18 cellular contexts compared by ENCODE assay signal in genomic region chr4:102326951-102327350, GRCh38. TPM values are rescaled to one million over a fixed set of nuclear protein-coding genes. Genes with fewer than 3 reads are reported as not detected.
DNase-seq lines count a peak whose midpoint lies in the region; ATAC-seq, FAIRE-seq and TF ChIP-seq lines count a peak whose summit lies in the region.
"Had no signal": no experiment of that assay in that cellular context is flagged by ENCODE, and none has a peak within 500 bp of the region (broad histone marks: within the 10 kb centered on the region; RNA-seq: fewer than 3 reads in every experiment).

No MANE protein-coding gene starts in this region.

- H3K4me3 ChIP-seq in HepG2 (replicated peaks in 1 of 3; ENCODE audit: insufficient read depth in 1 of 3, low read depth in 2 of 3, low read length in 3 of 3), result no peak overlapping the region
- no peak overlapping the region for H3K4me3 ChIP-seq in right lobe of liver
- H3K4me3 ChIP-seq: BLaER1 treated with 17β-estradiol and CSF1 and Interleukin-3, amounts not matched to agents 10 nM and 100 nM; HAP-1 had no signal

- H3K9ac ChIP-seq in HepG2 (ENCODE audit: insufficient read depth, low read depth, low read length), result no peak overlapping the region
- H3K9ac ChIP-seq: BLaER1 treated with 17β-estradiol and CSF1 and Interleukin-3, amounts not matched to agents 10 nM and 100 nM had no signal

- no peaks in the 10 kb centered on the region for H3K27me3 Mint-ChIP-seq in activated CD4-positive, alpha-beta memory T cell treated with anti-CD3 and anti-CD28 coated beads, Interleukin-2, amount 10 ng/mL, durations not matched to agents 7 days and 5 days
- H3K27me3 Mint-ChIP-seq: CD4-positive, alpha-beta T cell had no signal

- CTCF ChIA-PET in HepG2 (lab: Yijun Ruan, JAX; ENCODE audit: low intra/inter-chr PET ratio, low total read pairs), result no interaction called here
- CTCF ChIA-PET in activated CD4-positive, alpha-beta memory T cell treated with anti-CD3 and anti-CD28 coated beads, Interleukin-2, amount 10 ng/mL, durations not matched to agents 7 days and 5 days (lab: Charles Lee), result interaction anchor here (0.6 kb wide), 1 partner anchor 10 kb away, joined by 3 read pairs; no protein-coding TSS in a partner anchor

- H3K79me2 ChIP-seq in HepG2 (ENCODE audit: insufficient read depth, low read length), result no peaks in the 10 kb centered on the region

- DNase-seq in HepG2 (ENCODE audit: low spot score), result no peak
- DNase-seq in right lobe of liver, result no peak
- peak; percentile 28 for DNase-seq in HT1080 (ENCODE audit: low read depth)
- DNase-seq in kidney tubule cell (ENCODE audit: low spot score), result peak; percentile 80
- DNase-seq in CD1c-positive myeloid dendritic cell (ENCODE audit: extremely low spot score), result no peak
- DNase-seq in activated CD4-positive, alpha-beta memory T cell treated with anti-CD3 and anti-CD28 coated beads, Interleukin-2, amount 10 ng/mL, durations not matched to agents 7 days and 5 days, result no peak
- DNase-seq: 8988T; CD4-positive, alpha-beta T cell; DND-41; GF-D8; IMR-90; KBM-7 had no signal

- H3K9me3 Mint-ChIP-seq in activated CD4-positive, alpha-beta memory T cell treated with anti-CD3 and anti-CD28 coated beads, Interleukin-2, amount 10 ng/mL, durations not matched to agents 7 days and 5 days, result no peaks in the 10 kb centered on the region
- H3K9me3 Mint-ChIP-seq: CD4-positive, alpha-beta T cell had no signal

- H3K27me3 ChIP-seq in HepG2 (ENCODE audit: control insufficient read depth in 1 of 2, insufficient read depth in 2 of 2, low read length in 2 of 2) (no peaks in the 10 kb centered on the region), right lobe of liver (no peaks in the 10 kb centered on the region)
- H3K27me3 ChIP-seq: BLaER1 treated with 17β-estradiol and CSF1 and Interleukin-3, amounts not matched to agents 10 nM and 100 nM had no signal

- intact Hi-C loops in HepG2 (cut with micrococcal nuclease; ENCODE audit: unreplicated experiment) (no loop called here), right lobe of liver (cut with DNase I) (no loop called here)

- H3K36me3 Mint-ChIP-seq in activated CD4-positive, alpha-beta memory T cell treated with anti-CD3 and anti-CD28 coated beads, Interleukin-2, amount 10 ng/mL, durations not matched to agents 7 days and 5 days (ENCODE audit: low read depth), result peaks cover 24% of the 10 kb centered on the region

- no peak overlapping the region for H3K4me2 ChIP-seq in HepG2 (ENCODE audit: low read depth, low read length)
- H3K4me2 ChIP-seq: BLaER1 treated with 17β-estradiol and CSF1 and Interleukin-3, amounts not matched to agents 10 nM and 100 nM had no signal

- H3K4me1 Mint-ChIP-seq in activated CD4-positive, alpha-beta memory T cell treated with anti-CD3 and anti-CD28 coated beads, Interleukin-2, amount 10 ng/mL, durations not matched to agents 7 days and 5 days, result peaks cover 29% of the 10 kb centered on the region

- 40% methylated on average over 3 of the region's 3 CpGs for WGBS in HepG2 (ENCODE audit: low lambda C conversion rate)
- 91% methylated on average over 2 of the region's 3 CpGs for WGBS in right lobe of liver (ENCODE audit: insufficient coverage, low coverage, low lambda C conversion rate, missing lambda C conversion rate)

- no peak overlapping the region for H3K27ac Mint-ChIP-seq in activated CD4-positive, alpha-beta memory T cell treated with anti-CD3 and anti-CD28 coated beads, Interleukin-2, amount 10 ng/mL, durations not matched to agents 7 days and 5 days
- H3K27ac Mint-ChIP-seq: CD4-positive, alpha-beta T cell had no signal

- in situ Hi-C loops in HepG2 (cut with HindIII; ENCODE audit: extremely low pct_ligation_motif_present, low pct_unique_long_range_greater_than_20kb), result no loop called here

- H3K36me3 ChIP-seq in HepG2 (replicated peaks in 1 of 2; ENCODE audit: control insufficient read depth in 1 of 2, insufficient read depth in 2 of 2, low read length in 2 of 2) (no peaks in the 10 kb centered on the region), right lobe of liver (no peaks in the 10 kb centered on the region)
- H3K36me3 ChIP-seq: HAP-1 had no signal

- H2AFZ ChIP-seq in HepG2 (ENCODE audit: low read length), result no peak overlapping the region

- TF ChIP-seq POLR2A in HepG2 (IDR thresholded peaks at IDR 0.05; ENCODE audit: insufficient read depth in 1 of 2, low read depth in 2 of 2, low read length in 2 of 2) (no peak), right lobe of liver (IDR thresholded peaks at IDR 0.05) (no peak)

- H3K9me3 ChIP-seq in HepG2 (ENCODE audit: low read length) (no peaks in the 10 kb centered on the region), right lobe of liver (no peaks in the 10 kb centered on the region)
- H3K9me3 ChIP-seq: HAP-1 had no signal

- TF ChIP-seq CTCF in HepG2 (CRISPR knock-in tag; IDR thresholded peaks at IDR 0.05) (no peak), right lobe of liver (IDR thresholded peaks at IDR 0.05) (no peak)

- POLR2A ChIA-PET in HepG2 (lab: Yijun Ruan, JAX), result no interaction called here
- POLR2A ChIA-PET in activated CD4-positive, alpha-beta memory T cell treated with anti-CD3 and anti-CD28 coated beads, Interleukin-2, amount 10 ng/mL, durations not matched to agents 7 days and 5 days (lab: Charles Lee), result interaction anchor here (0.7 to 1.1 kb wide), 2 partner anchors 18 to 299 kb away, joined by 3 read pairs; no protein-coding TSS in a partner anchor

- H3K4me1 ChIP-seq in HepG2 (ENCODE audit: insufficient read depth, low read length), result no peaks in the 10 kb centered on the region
- H3K4me1 ChIP-seq in right lobe of liver, result peaks cover 0 to 2% (median 0%) of the 10 kb centered on the region in 4 donors

- no peak for TF ChIP-seq RAD21 in HepG2 (CRISPR knock-in tag; IDR thresholded peaks at IDR 0.05)

- no peak for TF ChIP-seq EP300 in HepG2 (IDR thresholded peaks at IDR 0.05; ENCODE audit: low read depth in 2 of 2, low read length in 2 of 2)
- TF ChIP-seq EP300 in HepG2 (CRISPR knock-in tag; IDR thresholded peaks at IDR 0.05; ENCODE audit: borderline replicate concordance), result no peak

- H3K4me3 Mint-ChIP-seq in activated CD4-positive, alpha-beta memory T cell treated with anti-CD3 and anti-CD28 coated beads, Interleukin-2, amount 10 ng/mL, durations not matched to agents 7 days and 5 days, result no peak overlapping the region
- H3K4me3 Mint-ChIP-seq: CD4-positive, alpha-beta T cell had no signal

- no peak for FAIRE-seq in HepG2 (lab: Jason Lieb, UNC)
- FAIRE-seq: D721Med, H1 had no signal

- H4K20me1 ChIP-seq in HepG2 (ENCODE audit: insufficient read depth, low read length), result no peaks in the 10 kb centered on the region

- no peak for ATAC-seq in HepG2
- ATAC-seq in right lobe of liver, result no peak
- ATAC-seq in HG03175 (IDR thresholded peaks at IDR 0.05; ENCODE audit: unreplicated experiment), result no peak

- no peak overlapping the region for H3K27ac ChIP-seq in HepG2 (ENCODE audit: extremely low read length, insufficient read depth, low read length)
- H3K27ac ChIP-seq in right lobe of liver, result no peak overlapping the region
- H3K27ac ChIP-seq: BLaER1 treated with 17β-estradiol and CSF1 and Interleukin-3, amounts not matched to agents 10 nM and 100 nM; HL-60 had no signal

- BruUV-seq in HepG2 (replicated peaks; lab: Mats Ljungman, UMichigan), result no TSS peak

TF ChIP-seq in HepG2, 621 proteins besides CTCF, POLR2A, EP300 and RAD21:
- TF ChIP-seq MLLT10 (CRISPR knock-in tag; IDR thresholded peaks at IDR 0.05) (no peak), HDAC2 (CRISPR knock-in tag; IDR thresholded peaks at IDR 0.05) (no peak), FOSL2 (CRISPR knock-in tag; IDR thresholded peaks at IDR 0.05) (peak; percentile 27; the same call in 1 of the 2 replicates)

RNA-seq across cellular contexts. Expression of gene SLC39A8, which starts 18.3 kb away (rescaled TPM):
- total RNA-seq in HepG2 (2016; rRNA removed; fragmentation: Illumina TruSeq; extraction: Trizol) (0.38 and 0.41 TPM in 2 replicates), right lobe of liver (10 to 100 TPM; 19.4 to 24.7 (median 23.3) TPM)
- total RNA-seq in HepG2 (2016; cell fraction: cytosol; rRNA removed; fragmentation: Illumina TruSeq; extraction: Trizol; ENCODE audit: low read depth), result 0.18 and 0.81 TPM in 2 replicates
- total RNA-seq in HepG2 (2016; cell fraction: insoluble cytoplasmic fraction; rRNA removed; fragmentation: Illumina TruSeq; extraction: Trizol), result 0.48 and 1.2 TPM in 2 replicates
- total RNA-seq in HepG2 (2016; cell fraction: membrane; rRNA removed; fragmentation: Illumina TruSeq; extraction: Trizol), result 0.31 and 0.40 TPM in 2 replicates
- 0.44 and 0.50 TPM in 2 replicates for total RNA-seq in HepG2 (2016; cell fraction: nucleus; rRNA removed; fragmentation: Illumina TruSeq; extraction: Trizol)
- 0.13 and 0.22 TPM in 2 replicates for polyA plus RNA-seq in HepG2 (2011; rRNA removed)
- 0.13 and 0.22 TPM in 2 replicates for polyA plus RNA-seq in HepG2 (2011; cell fraction: cytosol; rRNA removed)
- 0.03 and 0.05 TPM in 2 replicates for polyA plus RNA-seq in HepG2 (2011; cell fraction: nucleus; rRNA removed)
- 0.19 and 0.30 TPM in 2 replicates for polyA plus RNA-seq in HepG2 (2012)
- polyA plus RNA-seq in HepG2 (2016; cell fraction: cytosol; fragmentation: Illumina TruSeq; extraction: Trizol; ENCODE audit: low read depth), result 0.03 and 0.06 TPM in 2 replicates
- 0.26 and 0.64 TPM in 2 replicates for polyA plus RNA-seq in HepG2 (2016; cell fraction: insoluble cytoplasmic fraction; fragmentation: Illumina TruSeq; extraction: Trizol; ENCODE audit: low read depth)
- 0.09 TPM in 2 replicates for polyA plus RNA-seq in HepG2 (2016; cell fraction: membrane; fragmentation: Illumina TruSeq; extraction: Trizol; ENCODE audit: low read depth)
- polyA plus RNA-seq in HepG2 (2016; cell fraction: nucleus; fragmentation: Illumina TruSeq; extraction: Trizol; ENCODE audit: insufficient read depth, low read depth), result 0.37 and 0.75 TPM in 2 replicates
- 0.40 and 220 TPM in 2 replicates for polyA minus RNA-seq in HepG2 (2011; rRNA and poly(A)+ RNA removed; ENCODE audit: low replicate concordance)
- 0.35 and 1.1 TPM in 2 replicates for polyA minus RNA-seq in HepG2 (2011; cell fraction: cytosol; rRNA and poly(A)+ RNA removed)
- 0.25 and 0.39 TPM in 2 replicates for polyA minus RNA-seq in HepG2 (2011; cell fraction: nucleus; rRNA and poly(A)+ RNA removed)
- 35.6 and 45.6 TPM in 2 replicates for total RNA-seq in HT1080 (2014; rRNA removed; shearing (Covaris generic))
- 16.8 and 21.3 TPM in 2 replicates for polyA plus RNA-seq in HT1080 (2015; cell fraction: cytosol; rRNA removed)
- 15.2 and 18.2 TPM in 2 replicates for polyA plus RNA-seq in HT1080 (2015; cell fraction: nucleus; rRNA removed)
- 100 to 1,000 TPM; 101 to 103 TPM for total RNA-seq in activated CD4-positive, alpha-beta memory T cell treated with anti-CD3 and anti-CD28 coated beads, Interleukin-2, amount 10 ng/mL, durations not matched to agents 7 days and 5 days

Comparison
In these comparisons a context has a peak if more than half of its experiments do, and no peak if none do; other contexts are left out.
1. RNA of gene SLC39A8, which starts 18.3 kb away (total RNA-seq): 101 to 103 TPM in activated CD4-positive, alpha-beta memory T cell treated with anti-CD3 and anti-CD28 coated beads, Interleukin-2, amount 10 ng/mL, durations not matched to agents 7 days and 5 days, 35.6 to 45.6 TPM in HT1080 and 19.4 to 24.7 TPM in right lobe of liver; 0.18 to 1.2 TPM in HepG2; every median in the first group is over 4 times any median in the second.
2. DNase-seq: peak in HT1080 (single experiment) and kidney tubule cell (single experiment); none in HepG2 (single experiment), right lobe of liver (0 of 3), CD1c-positive myeloid dendritic cell (single experiment) and activated CD4-positive, alpha-beta memory T cell treated with anti-CD3 and anti-CD28 coated beads, Interleukin-2, amount 10 ng/mL, durations not matched to agents 7 days and 5 days (single experiment).